ENCODE assay signal across 2 cellular contexts in the genomic region with DNA sequence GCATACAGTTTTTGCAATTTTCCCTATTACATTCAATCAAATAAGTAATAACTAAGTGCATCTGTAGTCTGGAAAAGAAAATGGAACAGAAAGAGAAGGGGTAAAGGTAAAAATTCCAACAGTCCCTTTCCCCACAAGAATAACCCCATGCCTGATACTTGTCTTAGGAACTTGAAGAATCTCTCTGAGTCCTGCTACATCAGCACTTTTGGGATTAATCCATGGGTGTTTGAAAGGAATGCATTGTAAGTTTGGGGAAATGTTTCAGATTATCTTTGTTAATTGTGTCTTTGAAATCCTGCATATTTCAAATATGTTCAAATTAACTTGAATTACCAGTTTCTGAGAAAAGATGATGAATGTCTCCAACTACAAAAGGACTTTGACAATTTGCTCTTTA.
A peak's percentile ranks its signal among the peaks of the same experiment; 100 is the strongest.
TF ChIP-seq lines count a peak whose summit lies in the region.

No MANE protein-coding gene starts in this region.

TF ChIP-seq in HepG2, 621 proteins besides CTCF, POLR2A, EP300 and RAD21:
- TF ChIP-seq MAFK (conservative IDR thresholded peaks at IDR 0.05 in 1 of 2, IDR thresholded peaks at IDR 0.05 in 1 of 2; ENCODE audit: low read length in 2 of 2), result peak in 1 of 2 experiments; percentile 38; a peak in 1 of 4 replicates
- TF ChIP-seq MAFF (IDR thresholded peaks at IDR 0.05; ENCODE audit: low read depth, low read length), result 0 out of 2 replicates have a peak, but pooled peaks have one; percentile 3
- TF ChIP-seq ZNF761 (CRISPR knock-in tag; conservative IDR thresholded peaks at IDR 0.05), result no peak
TF ChIP-seq in HepG2: peak in this region for 2.

TF ChIP-seq in IMR-90, 13 proteins besides CTCF, POLR2A, EP300 and RAD21:
- TF ChIP-seq CEBPB (IDR thresholded peaks at IDR 0.05; ENCODE audit: low read depth, low read length) (no peak), MAFK (IDR thresholded peaks at IDR 0.05; ENCODE audit: low read depth, low read length) (peak; percentile 67)
